Comparison of ENCODE assay signal across 1 cellular context in the genomic region with DNA sequence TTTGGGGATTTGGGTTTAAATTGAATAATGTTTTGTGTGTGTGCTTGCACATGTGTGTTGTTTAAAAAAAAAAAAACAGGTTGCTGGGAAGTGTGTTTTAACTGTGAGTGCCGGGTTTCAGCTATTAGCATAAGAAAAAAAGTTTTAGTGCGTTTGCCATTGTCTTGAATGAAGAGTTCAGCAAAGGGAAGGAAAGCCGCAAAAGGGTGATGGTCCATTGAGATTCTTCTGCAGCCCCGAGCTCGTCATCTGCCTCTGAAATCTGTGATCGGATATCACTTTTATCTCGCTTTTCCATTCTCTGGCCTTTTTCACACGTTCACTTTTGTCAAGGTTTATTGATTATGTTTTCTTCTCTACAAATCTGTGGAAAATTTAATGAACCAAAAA.
TF ChIP-seq lines count a peak whose summit lies in the region.

No MANE protein-coding gene starts in this region.

TF ChIP-seq in H1, 55 proteins besides CTCF, POLR2A, EP300 and RAD21:
- TF ChIP-seq, protein P1, sequence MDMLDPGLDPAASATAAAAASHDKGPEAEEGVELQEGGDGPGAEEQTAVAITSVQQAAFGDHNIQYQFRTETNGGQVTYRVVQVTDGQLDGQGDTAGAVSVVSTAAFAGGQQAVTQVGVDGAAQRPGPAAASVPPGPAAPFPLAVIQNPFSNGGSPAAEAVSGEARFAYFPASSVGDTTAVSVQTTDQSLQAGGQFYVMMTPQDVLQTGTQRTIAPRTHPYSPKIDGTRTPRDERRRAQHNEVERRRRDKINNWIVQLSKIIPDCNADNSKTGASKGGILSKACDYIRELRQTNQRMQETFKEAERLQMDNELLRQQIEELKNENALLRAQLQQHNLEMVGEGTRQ (IDR thresholded peaks at IDR 0.05; ENCODE audit: low read length): no peak
- TF ChIP-seq JUN (IDR thresholded peaks at IDR 0.05; ENCODE audit: low read depth, low read length): no peak
- no peak for TF ChIP-seq GTF2F1 (IDR thresholded peaks at IDR 0.05; ENCODE audit: borderline replicate concordance, low read depth, low read length)
- no peak for TF ChIP-seq RNF2 (IDR thresholded peaks at IDR 0.05; ENCODE audit: borderline replicate concordance, low read depth, low read length, missing control alignments, poor library complexity, severe bottlenecking)
- TF ChIP-seq, protein P2, sequence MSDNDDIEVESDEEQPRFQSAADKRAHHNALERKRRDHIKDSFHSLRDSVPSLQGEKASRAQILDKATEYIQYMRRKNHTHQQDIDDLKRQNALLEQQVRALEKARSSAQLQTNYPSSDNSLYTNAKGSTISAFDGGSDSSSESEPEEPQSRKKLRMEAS (IDR thresholded peaks at IDR 0.05): no peak
- peak; percentile 30 for TF ChIP-seq ASH2L (IDR thresholded peaks at IDR 0.05; ENCODE audit: low read length)
